In the genomic region with DNA sequence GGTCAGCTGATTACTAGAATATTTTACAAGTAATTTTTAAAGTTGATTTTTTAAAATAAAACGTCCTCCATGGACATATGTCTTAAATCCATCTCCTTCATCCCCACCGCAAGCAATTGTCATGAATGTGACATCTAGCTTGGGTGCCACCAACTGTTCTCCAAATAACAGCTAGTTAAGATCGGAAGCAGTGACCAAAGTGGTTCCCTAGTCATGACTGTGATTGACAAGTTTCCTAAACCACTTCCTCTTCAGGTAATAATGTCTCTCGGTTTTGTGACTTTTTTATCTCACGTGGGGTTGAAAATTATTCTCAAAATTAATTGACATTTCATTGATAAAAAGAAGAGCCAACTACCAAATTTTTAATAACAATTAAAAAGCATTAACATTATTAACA, we compare ENCODE assay signal across 17 cellular contexts.
"Had no signal": no experiment of that assay in that cellular context is flagged by ENCODE, and none has a peak within 500 bp of the region (broad histone marks: within the 10 kb centered on the region; RNA-seq: fewer than 3 reads in every experiment).

No MANE protein-coding gene starts in this region.

- H3K27ac ChIP-seq: esophagus squamous epithelium, hepatocyte, neural progenitor cell, psoas muscle, tibial artery had no signal

- ATAC-seq: activated naive CD4-positive, alpha-beta T cell treated with anti-CD3 and anti-CD28 coated beads, Interleukin-2, amount 50 U/mL, for 72 hours; activated T-cell treated with anti-CD3 and anti-CD28 coated beads, Interleukin-2, amount 50 U/mL, for 72 hours; mucosa of descending colon; psoas muscle; right cardiac atrium; stimulated activated naive CD8-positive, alpha-beta T cell treated with anti-CD3 and anti-CD28 coated beads, Interleukin-15, Interleukin-2, amounts not matched to agents 100 U/mL and 50 U/mL, for 24 hours had no signal

- H3K9ac ChIP-seq: neural progenitor cell had no signal

- H3K4me1 ChIP-seq: esophagus squamous epithelium, psoas muscle, tibial artery had no signal

- H3K4me2 ChIP-seq: hepatocyte, neural progenitor cell had no signal

- H3K79me2 ChIP-seq: hepatocyte had no signal

- H3K36me3 ChIP-seq: esophagus squamous epithelium, tibial artery had no signal

- H3K27me3 ChIP-seq: esophagus squamous epithelium, hepatocyte, neural progenitor cell had no signal

- H3K4me3 ChIP-seq: esophagus squamous epithelium, hepatocyte, mucosa of descending colon, neural progenitor cell, psoas muscle, tibial artery had no signal

- DNase-seq: activated CD4-positive, alpha-beta T cell treated with anti-CD3 and anti-CD28 coated beads, Interleukin-2, amount 50 U/mL, for 4 hours; activated gamma-delta T cell; activated T-cell treated with anti-CD3 and anti-CD28 coated beads, Interleukin-2, amount 50 U/mL, for 72 hours; amniotic stem cell; effector CD8-positive, alpha-beta T cell; esophagus squamous epithelium; mucosa of descending colon; naive B cell; psoas muscle; right cardiac atrium; stimulated activated naive CD8-positive, alpha-beta T cell treated with anti-CD3 and anti-CD28 coated beads, Interleukin-15, Interleukin-2, amounts not matched to agents 100 U/mL and 50 U/mL, for 24 hours; substantia nigra; T1000; tibial artery had no signal
